In genomic region chr1:39105841-39106765, GRCh38 we compare ENCODE assay signal across 8 cellular contexts.
DNase-seq lines count a peak whose midpoint lies in the region; ATAC-seq and TF ChIP-seq lines count a peak whose summit lies in the region.

No MANE protein-coding gene starts in this region.

- no peaks in the 10 kb centered on the region for H3K9me2 ChIP-seq in MM.1S (replicated peaks; ENCODE audit: insufficient read depth, low read length)
- H3K9me2 ChIP-seq in Karpas-422 (replicated peaks; ENCODE audit: insufficient read depth, low read length), result no peaks in the 10 kb centered on the region

- no peaks in the 10 kb centered on the region for H3K9me3 ChIP-seq in MM.1S (replicated peaks; ENCODE audit: insufficient read depth, low read length)
- H3K9me3 ChIP-seq in mucosa of stomach (ENCODE audit: control insufficient read depth, low read length), result no peaks in the 10 kb centered on the region
- no peaks in the 10 kb centered on the region for H3K9me3 ChIP-seq in upper lobe of left lung
- H3K9me3 ChIP-seq in Karpas-422 (ENCODE audit: low read length), result no peaks in the 10 kb centered on the region

- H3K27me3 ChIP-seq in MM.1S (replicated peaks; ENCODE audit: insufficient read depth, low read length) (no peaks in the 10 kb centered on the region), mucosa of stomach (ENCODE audit: control insufficient read depth, insufficient read depth, low read length) (no peaks in the 10 kb centered on the region), upper lobe of left lung (no peaks in the 10 kb centered on the region), Karpas-422 (ENCODE audit: low read length) (0 out of 2 replicates have a peak, but pooled peaks cover 4% of the 10 kb centered on the region)

- H3K4me1 ChIP-seq in MM.1S (ENCODE audit: low read length) (peaks cover 9% of the 10 kb centered on the region), mucosa of stomach (ENCODE audit: control insufficient read depth, insufficient read depth, low read length) (peaks cover 38% of the 10 kb centered on the region), upper lobe of left lung (peaks cover 55 to 82% (median 67%) of the 10 kb centered on the region in 4 donors), Karpas-422 (ENCODE audit: low read length) (peaks cover 20% of the 10 kb centered on the region)

- H2AFZ ChIP-seq in MM.1S (ENCODE audit: low read length) (peak overlapping the region; percentile 91), Karpas-422 (ENCODE audit: low read length) (no peak overlapping the region)

- WGBS in upper lobe of left lung, 2 donors, result 2 to 5% methylated on average over 23 to 33 of the region's 39 CpGs

- TF ChIP-seq EP300 in upper lobe of left lung (IDR thresholded peaks at IDR 0.05), result no peak

- peak in 1 of 4 donors; percentile 30 for TF ChIP-seq POLR2A in upper lobe of left lung (IDR thresholded peaks at IDR 0.05)

- peaks cover 31% of the 10 kb centered on the region for H3K4me1 Mint-ChIP-seq in activated CD4-positive, alpha-beta T cell treated with anti-CD3 and anti-CD28 coated beads, Interleukin-2, amount 10 ng/mL, durations not matched to agents 7 days and 5 days

- H3K9ac ChIP-seq in MM.1S (ENCODE audit: low read length) (peak overlapping the region; percentile 57; the same call in 1 of the 2 replicates), mucosa of stomach (ENCODE audit: low read length) (peak overlapping the region; percentile 80), Karpas-422 (ENCODE audit: low read length) (no peak overlapping the region)

- peak in 8 of 14 donors; percentile 43 to 65 (median 54) for DNase-seq in C1 segment of cervical spinal cord (lab: John Stamatoyannopoulos, UW)
- DNase-seq in MM.1S, result peak; percentile 36
- DNase-seq in activated CD4-positive, alpha-beta T cell treated with anti-CD3 and anti-CD28 coated beads, Interleukin-2, amount 10 ng/mL, durations not matched to agents 7 days and 5 days, result peak; percentile 14
- peak; percentile 56 for DNase-seq in epithelial cell of proximal tubule (ENCODE audit: low read depth)
- DNase-seq in upper lobe of left lung, result peak in 1 of 2 donors; percentile 65
- no peak for DNase-seq in Karpas-422

- H3K36me3 ChIP-seq in MM.1S (replicated peaks; ENCODE audit: insufficient read depth, low read length), result no peaks in the 10 kb centered on the region
- H3K36me3 ChIP-seq in mucosa of stomach (ENCODE audit: control insufficient read depth, insufficient read depth, low read length), result no peaks in the 10 kb centered on the region
- no peaks in the 10 kb centered on the region for H3K36me3 ChIP-seq in upper lobe of left lung
- H3K36me3 ChIP-seq in Karpas-422 (ENCODE audit: insufficient read depth, low read length), result no peaks in the 10 kb centered on the region

- H3K4me3 Mint-ChIP-seq in activated CD4-positive, alpha-beta T cell treated with anti-CD3 and anti-CD28 coated beads, Interleukin-2, amount 10 ng/mL, durations not matched to agents 7 days and 5 days, result no peak overlapping the region

- H3K36me3 Mint-ChIP-seq in activated CD4-positive, alpha-beta T cell treated with anti-CD3 and anti-CD28 coated beads, Interleukin-2, amount 10 ng/mL, durations not matched to agents 7 days and 5 days (ENCODE audit: low read depth), result no peaks in the 10 kb centered on the region

- peaks cover 13% of the 10 kb centered on the region for H3K27me3 Mint-ChIP-seq in activated CD4-positive, alpha-beta T cell treated with anti-CD3 and anti-CD28 coated beads, Interleukin-2, amount 10 ng/mL, durations not matched to agents 7 days and 5 days

- peak overlapping the region; percentile 20 for H3K27ac Mint-ChIP-seq in activated CD4-positive, alpha-beta T cell treated with anti-CD3 and anti-CD28 coated beads, Interleukin-2, amount 10 ng/mL, durations not matched to agents 7 days and 5 days

- H3K4me3 ChIP-seq in MM.1S (ENCODE audit: low read length) (peak overlapping the region; percentile 81), epithelial cell of proximal tubule (ENCODE audit: low read depth, low read length) (peak overlapping the region; percentile 85), mucosa of stomach (ENCODE audit: low read length) (peak overlapping the region; percentile 23), upper lobe of left lung (peak overlapping the region; percentile 32 to 96 (median 88)), Karpas-422 (ENCODE audit: low read length) (no peak overlapping the region)

- H3K27ac ChIP-seq in MM.1S (ENCODE audit: low read length) (no peak overlapping the region), upper lobe of left lung (peak overlapping the region; percentile 94 to 96 (median 96)), Karpas-422 (ENCODE audit: low read length) (no peak overlapping the region)

- POLR2A ChIA-PET in activated CD4-positive, alpha-beta T cell treated with anti-CD3 and anti-CD28 coated beads, Interleukin-2, amount 10 ng/mL, durations not matched to agents 7 days and 5 days (lab: Charles Lee), result no interaction called here

- H3K4me2 ChIP-seq in MM.1S (ENCODE audit: low read depth, low read length) (peak overlapping the region; percentile 68), Karpas-422 (ENCODE audit: low read depth, low read length, poor library complexity, severe bottlenecking) (no peak overlapping the region)

- CTCF ChIA-PET in activated CD4-positive, alpha-beta T cell treated with anti-CD3 and anti-CD28 coated beads, Interleukin-2, amount 10 ng/mL, durations not matched to agents 7 days and 5 days (lab: Charles Lee), result interaction anchor here (0.7 to 1.7 kb wide), 3 partner anchors 11 to 305 kb away, joined by 3 to 6 read pairs (median 4); no protein-coding TSS in a partner anchor

- H3K9me3 Mint-ChIP-seq in activated CD4-positive, alpha-beta T cell treated with anti-CD3 and anti-CD28 coated beads, Interleukin-2, amount 10 ng/mL, durations not matched to agents 7 days and 5 days, result no peaks in the 10 kb centered on the region

- H3K79me2 ChIP-seq in MM.1S (ENCODE audit: low read length), result peaks cover 34% of the 10 kb centered on the region
- H3K79me2 ChIP-seq in Karpas-422 (ENCODE audit: low read length), result no peaks in the 10 kb centered on the region

- H4K20me1 ChIP-seq in MM.1S (ENCODE audit: insufficient read depth, low read length) (no peaks in the 10 kb centered on the region), Karpas-422 (ENCODE audit: insufficient read depth, low read depth, low read length) (peaks cover 11% of the 10 kb centered on the region; the same call in 1 of the 2 replicates)

- no peak for TF ChIP-seq CTCF in MM.1S (IDR thresholded peaks at IDR 0.05; ENCODE audit: low read length)
- no peak for TF ChIP-seq CTCF in epithelial cell of proximal tubule (conservative IDR thresholded peaks at IDR 0.05; ENCODE audit: low read depth, low read length)
- TF ChIP-seq CTCF in upper lobe of left lung (IDR thresholded peaks at IDR 0.05), result no peak

- ATAC-seq in GM19351 (IDR thresholded peaks at IDR 0.05; ENCODE audit: unreplicated experiment) (peak; percentile 7), upper lobe of left lung (ENCODE audit: low FRiP score in 2 of 2) (peak; percentile 35 to 47)

- peaks cover 14% of the 10 kb centered on the region for H3F3A ChIP-seq in MM.1S (ENCODE audit: insufficient read depth, low read length)

Comparison
In these comparisons a context has a peak if more than half of its experiments do, and no peak if none do; other contexts are left out.
1. H3K27ac ChIP-seq: peak in upper lobe of left lung (4 of 4); none in MM.1S (single experiment) and Karpas-422 (single experiment).